9 cellular contexts compared by ENCODE assay signal in the genomic region with DNA sequence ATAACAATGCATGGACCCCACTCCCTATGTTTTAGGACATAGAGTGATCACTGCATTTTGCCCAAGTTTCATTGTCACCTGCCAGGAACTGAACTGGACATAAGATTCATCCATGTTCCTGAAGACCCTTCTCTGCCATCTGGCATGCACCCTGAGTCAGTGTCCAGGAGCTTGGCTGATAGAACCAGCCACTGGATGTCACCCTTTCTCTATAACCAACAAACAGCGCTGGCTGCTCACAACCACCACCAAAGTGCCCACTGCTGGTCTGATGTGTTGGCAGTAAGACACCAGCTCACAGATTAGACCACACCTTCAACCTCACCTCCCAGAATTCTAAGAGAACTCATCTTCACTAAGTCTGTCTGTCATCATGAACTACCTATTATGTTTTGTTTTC.
DNase-seq lines count a peak whose midpoint lies in the region; ATAC-seq, FAIRE-seq and TF ChIP-seq lines count a peak whose summit lies in the region.
"Had no signal": no experiment of that assay in that cellular context is flagged by ENCODE, and none has a peak within 500 bp of the region (broad histone marks: within the 10 kb centered on the region; RNA-seq: fewer than 3 reads in every experiment).

No MANE protein-coding gene starts in this region.

- no peak for ATAC-seq in HG03135 (IDR thresholded peaks at IDR 0.05; ENCODE audit: unreplicated experiment)
- ATAC-seq in HG03457 (IDR thresholded peaks at IDR 0.05; ENCODE audit: unreplicated experiment), result no peak

- FAIRE-seq in GM12892 (lab: Jason Lieb, UNC), result no peak

- H2AFZ ChIP-seq in hepatocyte, result no peak overlapping the region

- no peaks in the 10 kb centered on the region for H4K20me1 ChIP-seq in hepatocyte (ENCODE audit: insufficient read depth, poor library complexity, severe bottlenecking)

- H3K9me2 ChIP-seq in hepatocyte (replicated peaks; ENCODE audit: insufficient read depth), result no peaks in the 10 kb centered on the region

- TF ChIP-seq POLR2A in GM12892 (IDR thresholded peaks at IDR 0.05; ENCODE audit: low read depth, low read length), result no peak

- peak; percentile 33 for TF ChIP-seq CTCF in hepatocyte (IDR thresholded peaks at IDR 0.05; ENCODE audit: poor library complexity)

- H3K4me1 ChIP-seq in hepatocyte (ENCODE audit: insufficient read depth), result no peaks in the 10 kb centered on the region

- DNase-seq in ELR (ENCODE audit: low read depth) (peak; percentile 60), MG63 (peak; percentile 28), SHP77 treated with DMSO at 0.1 percent for 48 hours (lab: John Stamatoyannopoulos, UW) (peak; percentile 74), hepatocyte (ENCODE audit: low spot score) (peak; percentile 43), GM12892 (ENCODE audit: insufficient read length) (no peak)
- no peak for DNase-seq in stimulated activated CD4-positive, alpha-beta T cell treated with anti-CD3 and anti-CD28 coated beads, Interleukin-4, amount 100 ng/mL, for 4 hours
- DNase-seq: stimulated activated naive B cell treated with anti-CD40 and anti-IgM and Interleukin-4, amounts not matched to agents 10 μg/mL and 1 μg/mL and 100 μg/mL, for 72 hours had no signal

- no peak overlapping the region for H3K4me2 ChIP-seq in hepatocyte

- peaks cover 6% of the 10 kb centered on the region; the same call in 1 of the 2 replicates for H3K27me3 ChIP-seq in MG63
- no peaks in the 10 kb centered on the region for H3K27me3 ChIP-seq in hepatocyte

- H3K9me3 ChIP-seq in MG63 (no peaks in the 10 kb centered on the region), hepatocyte (ENCODE audit: low read depth) (no peaks in the 10 kb centered on the region)

- H3K36me3 ChIP-seq in MG63 (no peaks in the 10 kb centered on the region), hepatocyte (replicated peaks; ENCODE audit: insufficient read depth, low read depth) (no peaks in the 10 kb centered on the region)

- WGBS in hepatocyte (ENCODE audit: low lambda C conversion rate, missing lambda C conversion rate), result 17% methylated on average over 1 of the region's 1 CpG

- no peaks in the 10 kb centered on the region for H3K79me2 ChIP-seq in hepatocyte

- no peak overlapping the region for H3K4me3 ChIP-seq in MG63
- H3K4me3 ChIP-seq in hepatocyte, result no peak overlapping the region

- no peak overlapping the region for H3K27ac ChIP-seq in hepatocyte

Comparison
In these comparisons a context has a peak if more than half of its experiments do, and no peak if none do; other contexts are left out.
1. DNase-seq: peak in ELR (single experiment), MG63 (single experiment), SHP77 treated with DMSO at 0.1 percent for 48 hours (single experiment) and hepatocyte (single experiment); none in stimulated activated CD4-positive, alpha-beta T cell treated with anti-CD3 and anti-CD28 coated beads, Interleukin-4, amount 100 ng/mL, for 4 hours (0 of 2) and GM12892 (single experiment).